10 cellular contexts compared by ENCODE assay signal in the genomic region with DNA sequence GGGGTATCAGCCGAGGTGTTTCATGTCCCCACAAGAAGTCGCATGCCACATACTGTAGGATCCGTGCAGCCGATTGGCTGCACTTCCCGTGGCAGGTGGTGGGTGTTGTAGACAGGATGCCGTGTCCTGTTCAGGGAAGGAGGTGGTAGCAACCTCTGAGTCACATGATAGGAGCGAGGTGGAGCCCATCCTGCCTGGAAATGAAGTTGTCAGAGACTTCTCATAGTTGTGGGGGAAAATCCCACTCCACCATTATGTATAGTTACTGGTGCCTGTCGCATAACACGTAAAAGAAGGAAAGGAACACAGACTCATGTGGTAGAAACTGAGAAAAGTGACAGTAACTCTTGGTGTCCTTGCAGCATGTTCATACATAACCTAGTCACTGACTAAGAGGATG.
DNase-seq lines count a peak whose midpoint lies in the region; ATAC-seq and TF ChIP-seq lines count a peak whose summit lies in the region.
"Had no signal": no experiment of that assay in that cellular context is flagged by ENCODE, and none has a peak within 500 bp of the region (broad histone marks: within the 10 kb centered on the region; RNA-seq: fewer than 3 reads in every experiment).

No MANE protein-coding gene starts in this region.

- H3K27ac ChIP-seq in SJCRH30, result no peak overlapping the region
- H3K27ac ChIP-seq: 22Rv1, thyroid gland had no signal

- TF ChIP-seq CTCF in natural killer cell (IDR thresholded peaks at IDR 0.05), result no peak

- H3K36me3 ChIP-seq in SJCRH30, result no peaks in the 10 kb centered on the region; the same call in 1 of the 2 replicates
- H3K36me3 ChIP-seq: thyroid gland had no signal

- DNase-seq in activated CD4-positive, CD25-positive, alpha-beta regulatory T cell (lab: John Stamatoyannopoulos, UW), result no peak
- DNase-seq in activated effector memory CD4-positive, alpha-beta T cell treated with anti-CD3 and anti-CD28 coated beads, Interleukin-2, amount 50 U/mL, for 16 hours, result peak; percentile 73
- DNase-seq in stimulated activated CD8-positive, alpha-beta memory T cell treated with anti-CD3 and anti-CD28 coated beads, Interleukin-4, amount 100 ng/mL, for 24 hours (ENCODE audit: low read depth), result peak; percentile 4
- DNase-seq in activated gamma-delta T cell treated with Interleukin-2 at 50 U/mL for 16 hours (no peak), SJCRH30 (no peak), natural killer cell (no peak)
- DNase-seq: thyroid gland had no signal

- H3K27ac Mint-ChIP-seq in natural killer cell, result no peak overlapping the region

- H3K9me3 Mint-ChIP-seq in natural killer cell, result no peaks in the 10 kb centered on the region

- H3K4me3 Mint-ChIP-seq in natural killer cell, result no peak overlapping the region

- intact Hi-C loops in natural killer cell (cut with micrococcal nuclease), result no loop called here

- peaks cover 0 to 6% of the 10 kb centered on the region in 2 donors for H3K4me1 Mint-ChIP-seq in natural killer cell

- no peaks in the 10 kb centered on the region; the same call in none of the 2 replicates for H3K9me3 ChIP-seq in SJCRH30 (replicated peaks)
- H3K9me3 ChIP-seq: thyroid gland had no signal

- H3K27me3 Mint-ChIP-seq in natural killer cell (ENCODE audit: low read depth in 2 of 2), result peaks cover 11 to 29% of the 10 kb centered on the region in 2 donors

- H3K27me3 ChIP-seq in SJCRH30, result no peaks in the 10 kb centered on the region
- H3K27me3 ChIP-seq: thyroid gland had no signal

- peak; percentile 67 to 84 for ATAC-seq in activated CD4-positive, CD25-positive, alpha-beta regulatory T cell treated with anti-CD3 and anti-CD28 coated beads, Interleukin-2, amount 50 U/mL, for 24 hours
- ATAC-seq in HG02870 (IDR thresholded peaks at IDR 0.05; ENCODE audit: unreplicated experiment), result peak; percentile 95
- no peak for ATAC-seq in natural killer cell

- no peaks in the 10 kb centered on the region for H3K4me1 ChIP-seq in SJCRH30

- no peaks in the 10 kb centered on the region for H3K36me3 Mint-ChIP-seq in natural killer cell

- no peak overlapping the region for H3K4me3 ChIP-seq in SJCRH30
- H3K4me3 ChIP-seq: thyroid gland had no signal

Comparison
In these comparisons a context has a peak if more than half of its experiments do, and no peak if none do; other contexts are left out.
1. ATAC-seq: peak in activated CD4-positive, CD25-positive, alpha-beta regulatory T cell treated with anti-CD3 and anti-CD28 coated beads, Interleukin-2, amount 50 U/mL, for 24 hours (2 of 2) and HG02870 (single experiment); none in natural killer cell (0 of 3).
2. DNase-seq: peak in activated effector memory CD4-positive, alpha-beta T cell treated with anti-CD3 and anti-CD28 coated beads, Interleukin-2, amount 50 U/mL, for 16 hours (single experiment) and stimulated activated CD8-positive, alpha-beta memory T cell treated with anti-CD3 and anti-CD28 coated beads, Interleukin-4, amount 100 ng/mL, for 24 hours (single experiment); none in activated CD4-positive, CD25-positive, alpha-beta regulatory T cell (0 of 4), activated gamma-delta T cell treated with Interleukin-2 at 50 U/mL for 16 hours (single experiment), SJCRH30 (0 of 2) and natural killer cell (single experiment).